17 cellular contexts compared by ENCODE assay signal in the genomic region with DNA sequence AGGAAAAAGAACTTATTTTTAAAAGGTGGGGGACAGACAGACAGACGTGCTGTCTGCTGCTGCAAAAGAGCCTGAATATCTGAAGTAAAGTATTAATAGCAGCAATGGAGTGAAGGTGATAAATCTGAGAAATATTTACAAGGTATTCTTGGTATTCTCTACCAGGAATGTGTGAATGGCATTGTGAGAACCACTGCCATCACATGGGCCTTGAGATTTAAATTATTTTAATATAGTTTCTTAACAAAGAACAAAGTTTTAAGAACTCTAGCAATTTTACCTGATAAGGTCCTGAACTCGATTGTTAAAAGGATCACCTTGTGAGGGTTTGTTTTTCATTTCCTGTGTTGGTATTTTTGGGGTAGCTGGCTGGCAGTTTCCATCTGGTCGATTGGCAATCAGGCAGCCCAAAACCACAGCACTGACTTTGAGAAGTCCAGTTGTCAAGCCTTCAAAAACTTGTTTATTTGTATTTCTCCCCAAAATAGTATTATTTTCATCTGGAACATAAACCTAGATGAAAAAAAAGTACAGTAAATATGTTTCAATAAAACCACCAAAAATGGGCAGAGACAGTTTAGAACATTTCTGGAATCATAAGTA.
DNase-seq lines count a peak whose midpoint lies in the region; TF ChIP-seq lines count a peak whose summit lies in the region.
"Had no signal": no experiment of that assay in that cellular context is flagged by ENCODE, and none has a peak within 500 bp of the region (broad histone marks: within the 10 kb centered on the region; RNA-seq: fewer than 3 reads in every experiment).

No MANE protein-coding gene starts in this region.

- DNase-seq in LHCN-M2 (ENCODE audit: low read depth) (peak; percentile 31), astrocyte of the spinal cord (ENCODE audit: low read depth, low spot score) (peak; percentile 9), myocyte (ENCODE audit: low read depth) (peak; percentile 57), D341Med (ENCODE audit: low spot score) (no peak), NCI-H2107 (lab: John Stamatoyannopoulos, UW) (no peak), T-helper 2 cell (no peak), OCI-M1 (lab: John Stamatoyannopoulos, UW) (no peak)
- DNase-seq: activated B cell treated with CpG ODN at 0.5 μM for 24 hours; DMS 273 treated with DMSO at 0.1 percent for 48 hours; naive thymus-derived CD8-positive, alpha-beta T cell; NCI-H2029; NCI-H69; stimulated activated naive CD8-positive, alpha-beta T cell treated with anti-CD3 and anti-CD28 coated beads, Interleukin-15, amount 100 ng/mL, for 72 hours; T-cell had no signal

- H3K36me3 ChIP-seq in BLaER1 = 0 out of 2 replicates have a peak, but pooled peaks cover 20% of the 10 kb centered on the region
- H3K36me3 ChIP-seq: prostate gland had no signal

- no peaks in the 10 kb centered on the region for H3K9me3 ChIP-seq in BLaER1
- H3K9me3 ChIP-seq: prostate gland, vagina had no signal

- 0 out of 2 replicates have a peak overlapping the region, but pooled peaks have one; percentile 18 for H3K4me2 ChIP-seq in BLaER1

- no peak overlapping the region for H3K9ac ChIP-seq in BLaER1

- no peaks in the 10 kb centered on the region for H4K20me1 ChIP-seq in BLaER1

- no peak for TF ChIP-seq CTCF in astrocyte of the spinal cord (IDR thresholded peaks at IDR 0.05; ENCODE audit: low read depth, low read length)

- in situ Hi-C loops in astrocyte of the spinal cord (cut with HindIII; ENCODE audit: low sequenced_read_pairs) = no loop called here

- no peak overlapping the region for H3K27ac ChIP-seq in BLaER1
- H3K27ac ChIP-seq: prostate gland, vagina had no signal

- H3K4me3 ChIP-seq in BLaER1 (no peak overlapping the region), astrocyte of the spinal cord (ENCODE audit: low read depth, low read length) (no peak overlapping the region)
- H3K4me3 ChIP-seq: prostate gland, vagina had no signal

- peaks cover 8% of the 10 kb centered on the region for H3K4me1 ChIP-seq in BLaER1
- H3K4me1 ChIP-seq: prostate gland, vagina had no signal

- H3K27me3 ChIP-seq in BLaER1 = no peaks in the 10 kb centered on the region
- H3K27me3 ChIP-seq: vagina had no signal

Comparison
In these comparisons a context has a peak if more than half of its experiments do, and no peak if none do; other contexts are left out.
1. DNase-seq: peak in LHCN-M2 (single experiment), astrocyte of the spinal cord (single experiment) and myocyte (single experiment); none in D341Med (single experiment), NCI-H2107 (single experiment), T-helper 2 cell (0 of 5) and OCI-M1 (single experiment).